Comparison of ENCODE assay signal across 10 cellular contexts in genomic region chr1:165162671-165163241, GRCh38.
DNase-seq lines count a peak whose midpoint lies in the region; ATAC-seq and TF ChIP-seq lines count a peak whose summit lies in the region.
"Had no signal": no experiment of that assay in that cellular context is flagged by ENCODE, and none has a peak within 500 bp of the region (broad histone marks: within the 10 kb centered on the region; RNA-seq: fewer than 3 reads in every experiment).

No MANE protein-coding gene starts in this region.

- ATAC-seq in GM19395 (IDR thresholded peaks at IDR 0.05; ENCODE audit: unreplicated experiment) (no peak), GM18511 (IDR thresholded peaks at IDR 0.05; ENCODE audit: unreplicated experiment) (no peak)
- ATAC-seq: left ventricle myocardium superior, T-cell had no signal

- H3K9me3 ChIP-seq in WERI-Rb-1 (ENCODE audit: severe bottlenecking), result no peaks in the 10 kb centered on the region

- H3K4me3 ChIP-seq in WERI-Rb-1 (ENCODE audit: low read depth, low read length), result no peak overlapping the region

- no peaks in the 10 kb centered on the region for H3K27me3 ChIP-seq in WERI-Rb-1 (ENCODE audit: insufficient read depth, low read depth, severe bottlenecking)

- H3K36me3 ChIP-seq in WERI-Rb-1, result no peaks in the 10 kb centered on the region

- DNase-seq in EL (peak; percentile 3), NCI-H2081 (lab: John Stamatoyannopoulos, UW) (peak; percentile 60 to 80), pons (ENCODE audit: low spot score) (peak; percentile 12), WERI-Rb-1 (no peak)
- DNase-seq: activated CD8-positive, alpha-beta memory T cell treated with anti-CD3 and anti-CD28 coated beads, Interleukin-2, amount 50 U/mL, for 4 hours; left ventricle myocardium superior; T-cell had no signal

- H3K27ac ChIP-seq in VCaP (peak overlapping the region; percentile 73), WERI-Rb-1 (no peak overlapping the region)

- no peak for TF ChIP-seq CTCF in VCaP (conservative IDR thresholded peaks at IDR 0.05)
- no peak for TF ChIP-seq CTCF in WERI-Rb-1 (IDR thresholded peaks at IDR 0.05; ENCODE audit: low read depth, low read length)
